In genomic region chr16:28136751-28137434, GRCh38 we compare ENCODE assay signal across 9 cellular contexts.
A peak's percentile ranks its signal among the peaks of the same experiment; 100 is the strongest.
DNase-seq lines count a peak whose midpoint lies in the region; ATAC-seq and TF ChIP-seq lines count a peak whose summit lies in the region.
"Had no signal": no experiment of that assay in that cellular context is flagged by ENCODE, and none has a peak within 500 bp of the region (broad histone marks: within the 10 kb centered on the region; RNA-seq: fewer than 3 reads in every experiment).

No MANE protein-coding gene starts in this region.

- TF ChIP-seq CTCF in Peyer's patch (IDR thresholded peaks at IDR 0.05), result peak in 2 of 6 experiments; percentile 25 to 31

- no peaks in the 10 kb centered on the region for H3K27me3 ChIP-seq in Peyer's patch

- TF ChIP-seq POLR2A in Peyer's patch (IDR thresholded peaks at IDR 0.05), result no peak

- DNase-seq in C1 segment of cervical spinal cord (lab: John Stamatoyannopoulos, UW), result peak in 12 of 14 donors; percentile 8 to 66 (median 44)
- peak in 1 of 3 donors; percentile 61 for DNase-seq in Peyer's patch
- peak; percentile 17 for DNase-seq in lung microvascular endothelial cell (ENCODE audit: low read depth in 2 of 2)
- no peak for DNase-seq in NCI-H2081 (lab: John Stamatoyannopoulos, UW)
- no peak for DNase-seq in NCI-H2107 treated with DMSO at 0.1 percent for 48 hours (lab: John Stamatoyannopoulos, UW; ENCODE audit: unreplicated experiment)
- DNase-seq: DMS53 had no signal

- H3K36me3 ChIP-seq in Peyer's patch, result peaks cover 0 to 39% (median 0%) of the 10 kb centered on the region in 3 donors

- H3K9me3 ChIP-seq in Peyer's patch, result no peaks in the 10 kb centered on the region

- 86 to 93% (median 89%) methylated on average over 6 of the region's 6 CpGs for WGBS in adipose tissue, 3 donors

- H3K4me3 ChIP-seq in Peyer's patch, result no peak overlapping the region

- H3K27ac ChIP-seq in Peyer's patch (peak overlapping the region in 3 of 4 donors; percentile 16 to 55 (median 18)), adipose tissue (ENCODE audit: low read depth, low read length) (peak overlapping the region; percentile 64)

- ATAC-seq in HG03571 (IDR thresholded peaks at IDR 0.05; ENCODE audit: unreplicated experiment), result no peak
- no peak for ATAC-seq in GM18867 (IDR thresholded peaks at IDR 0.05; ENCODE audit: unreplicated experiment)

- H3K4me1 ChIP-seq in Peyer's patch, result peaks cover 0 to 8% (median 0%) of the 10 kb centered on the region in 4 donors

Comparison
In these comparisons a context has a peak if more than half of its experiments do, and no peak if none do; other contexts are left out.
1. DNase-seq: peak in C1 segment of cervical spinal cord (12 of 14) and lung microvascular endothelial cell (2 of 2); none in NCI-H2081 (0 of 2) and NCI-H2107 treated with DMSO at 0.1 percent for 48 hours (single experiment).